ENCODE assay signal across 21 cellular contexts in genomic region chr22:47165998-47166397, GRCh38.
A peak's percentile ranks its signal among the peaks of the same experiment; 100 is the strongest.
DNase-seq lines count a peak whose midpoint lies in the region; ATAC-seq and TF ChIP-seq lines count a peak whose summit lies in the region.
"Had no signal": no experiment of that assay in that cellular context is flagged by ENCODE, and none has a peak within 500 bp of the region (broad histone marks: within the 10 kb centered on the region; RNA-seq: fewer than 3 reads in every experiment).

No MANE protein-coding gene starts in this region.

- H2AFZ ChIP-seq in DND-41 (ENCODE audit: low read depth, low read length): no peak overlapping the region
- H2AFZ ChIP-seq: PC-9 had no signal

- no peak for ATAC-seq in DND-41 (ENCODE audit: insufficient read depth, low read depth)
- ATAC-seq in GM21717 (IDR thresholded peaks at IDR 0.05; ENCODE audit: unreplicated experiment): no peak

- H3K4me3 Mint-ChIP-seq in nephron progenitor cell: peak overlapping the region; percentile 44
- H3K4me3 Mint-ChIP-seq: activated naive CD4-positive, alpha-beta T cell treated with anti-CD3 and anti-CD28 coated beads, Interleukin-2, amount 50 U/mL, for 24 hours; memory B cell; neural crest cell had no signal

- no peaks in the 10 kb centered on the region for H3K79me2 ChIP-seq in DND-41 (ENCODE audit: insufficient read depth, low read length)

- peaks cover 6% of the 10 kb centered on the region for H3K9me3 Mint-ChIP-seq in nephron progenitor cell
- H3K9me3 Mint-ChIP-seq: activated naive CD4-positive, alpha-beta T cell treated with anti-CD3 and anti-CD28 coated beads, Interleukin-2, amount 50 U/mL, for 24 hours; memory B cell had no signal

- H3K36me3 ChIP-seq in DND-41 (ENCODE audit: insufficient read depth, low read length): peaks cover 18% of the 10 kb centered on the region
- H3K36me3 ChIP-seq in Peyer's patch: peaks cover 0 to 8% (median 0%) of the 10 kb centered on the region in 3 donors
- H3K36me3 ChIP-seq: thyroid gland had no signal

- DNase-seq in NCI-H1436 (lab: John Stamatoyannopoulos, UW): peak; percentile 42
- no peak for DNase-seq in NCI-H1436 treated with DMSO at 0.1 percent for 48 hours (lab: John Stamatoyannopoulos, UW)
- DNase-seq in DND-41: no peak
- peak in 2 of 3 donors; percentile 20 to 26 for DNase-seq in Peyer's patch
- DNase-seq in nephron progenitor cell: no peak
- no peak for DNase-seq in 8988T
- DNase-seq in substantia nigra (lab: John Stamatoyannopoulos, UW): no peak
- DNase-seq: activated CD4-positive, alpha-beta T cell treated with anti-CD3 and anti-CD28 coated beads for 4 hours; cortex of kidney; DMS 273 treated with DMSO at 0.1 percent for 48 hours; foreskin fibroblast; hippocampal formation; Kasumi-1; PC-9; T1000 had no signal

- H3K4me1 Mint-ChIP-seq in nephron progenitor cell: peaks cover 50% of the 10 kb centered on the region
- H3K4me1 Mint-ChIP-seq: activated naive CD4-positive, alpha-beta T cell treated with anti-CD3 and anti-CD28 coated beads, Interleukin-2, amount 50 U/mL, for 24 hours had no signal

- H3K36me3 Mint-ChIP-seq in nephron progenitor cell (ENCODE audit: low read depth): peaks cover 17% of the 10 kb centered on the region

- H3K9ac ChIP-seq in DND-41 (ENCODE audit: low read depth, low read length): no peak overlapping the region

- H3K27me3 Mint-ChIP-seq in nephron progenitor cell (ENCODE audit: low read depth, poor library complexity): no peaks in the 10 kb centered on the region
- H3K27me3 Mint-ChIP-seq: activated naive CD4-positive, alpha-beta T cell treated with anti-CD3 and anti-CD28 coated beads, Interleukin-2, amount 50 U/mL, for 24 hours; memory B cell had no signal

- H3K4me1 ChIP-seq in DND-41 (ENCODE audit: insufficient read depth, low read length) (peaks cover 9% of the 10 kb centered on the region; the same call in 1 of the 2 replicates), Peyer's patch (no peaks in the 10 kb centered on the region)

- H3K4me3 ChIP-seq in DND-41 (ENCODE audit: low read depth in 1 of 2, low read length in 2 of 2): no peak overlapping the region
- no peak overlapping the region for H3K4me3 ChIP-seq in Peyer's patch
- H3K4me3 ChIP-seq: PC-9, SK-N-MC, thyroid gland had no signal

- peak overlapping the region; percentile 57 for H3K27ac Mint-ChIP-seq in nephron progenitor cell
- H3K27ac Mint-ChIP-seq: activated naive CD4-positive, alpha-beta T cell treated with anti-CD3 and anti-CD28 coated beads, Interleukin-2, amount 50 U/mL, for 24 hours; memory B cell had no signal

- no peak for TF ChIP-seq CTCF in DND-41 (IDR thresholded peaks at IDR 0.05; ENCODE audit: borderline replicate concordance, extremely low read depth, low read length, poor library complexity, severe bottlenecking)
- TF ChIP-seq CTCF in Peyer's patch (IDR thresholded peaks at IDR 0.05): no peak
- no peak for TF ChIP-seq CTCF in nephron progenitor cell (IDR thresholded peaks at IDR 0.05)

- H3K27ac ChIP-seq in DND-41 (ENCODE audit: low read length): peak overlapping the region; percentile 36; the same call in 1 of the 2 replicates
- no peak overlapping the region for H3K27ac ChIP-seq in Peyer's patch
- H3K27ac ChIP-seq in substantia nigra (ENCODE audit: low read depth, low read length, poor library complexity, severe bottlenecking): no peak overlapping the region
- H3K27ac ChIP-seq: PC-9, SK-N-MC, thyroid gland had no signal

- H4K20me1 ChIP-seq in DND-41 (ENCODE audit: insufficient read depth, low read length): 0 out of 2 replicates have a peak, but pooled peaks cover 8% of the 10 kb centered on the region

- TF ChIP-seq POLR2A in Peyer's patch (IDR thresholded peaks at IDR 0.05): no peak

- no peaks in the 10 kb centered on the region for H3K27me3 ChIP-seq in DND-41 (ENCODE audit: insufficient read depth, low read length, poor library complexity)
- H3K27me3 ChIP-seq in Peyer's patch: no peaks in the 10 kb centered on the region
- H3K27me3 ChIP-seq: thyroid gland had no signal

- no peak overlapping the region for H3K4me2 ChIP-seq in DND-41 (ENCODE audit: insufficient read depth, low read length)
- H3K4me2 ChIP-seq: PC-9 had no signal

- H3K9me3 ChIP-seq in DND-41 (ENCODE audit: insufficient read depth, low read length, severe bottlenecking): peaks cover 4% of the 10 kb centered on the region
- no peaks in the 10 kb centered on the region for H3K9me3 ChIP-seq in Peyer's patch
- H3K9me3 ChIP-seq: thyroid gland had no signal

Comparison
In these comparisons a context has a peak if more than half of its experiments do, and no peak if none do; other contexts are left out.
1. DNase-seq: peak in NCI-H1436 (single experiment) and Peyer's patch (2 of 3); none in NCI-H1436 treated with DMSO at 0.1 percent for 48 hours (single experiment), DND-41 (single experiment), nephron progenitor cell (single experiment), 8988T (single experiment) and substantia nigra (0 of 49).